ENCODE assay signal across 18 cellular contexts in genomic region chr5:175129619-175130018, GRCh38.
"Had no signal": no experiment of that assay in that cellular context is flagged by ENCODE, and none has a peak within 500 bp of the region (broad histone marks: within the 10 kb centered on the region; RNA-seq: fewer than 3 reads in every experiment).

No MANE protein-coding gene starts in this region.

- H3K9me3 ChIP-seq: colonic mucosa, lower lobe of right lung, right lobe of liver, suprapubic skin, transverse colon, upper lobe of right lung, uterus had no signal

- H3K27me3 ChIP-seq: colonic mucosa, right lobe of liver, suprapubic skin, transverse colon, upper lobe of right lung, uterus had no signal

- FAIRE-seq: keratinocyte had no signal

- ATAC-seq: left ventricle myocardium superior; lower lobe of right lung; natural killer cell; right lobe of liver; stimulated activated naive B cell treated with anti-CD40 and anti-IgM and Interleukin-4, amounts not matched to agents 10 μg/mL and 1 μg/mL and 100 μg/mL, for 72 hours; stimulated activated naive CD8-positive, alpha-beta T cell treated with anti-CD3 and anti-CD28 coated beads, Interleukin-15, amount 100 ng/mL, for 72 hours; upper lobe of right lung had no signal

- DNase-seq: colonic mucosa; effector CD8-positive, alpha-beta T cell; hypothalamus; left ventricle myocardium superior; lower lobe of right lung; natural killer cell; right lobe of liver; small intestine; stimulated activated CD4-positive, alpha-beta T cell treated with anti-CD3 and anti-CD28 coated beads, Interleukin-15, amount 100 ng/mL, for 24 hours; stimulated activated CD4-positive, alpha-beta T cell treated with anti-CD3 and anti-CD28 coated beads, Interleukin-2, amount 100 ng/mL, for 48 hours; stimulated activated naive B cell treated with anti-CD40 and anti-IgM and Interleukin-4, amounts not matched to agents 10 μg/mL and 1 μg/mL and 100 μg/mL, for 72 hours; stimulated activated naive CD8-positive, alpha-beta T cell treated with anti-CD3 and anti-CD28 coated beads, Interleukin-15, amount 100 ng/mL, for 72 hours; transverse colon; upper lobe of right lung; uterus had no signal

- H3K9ac ChIP-seq: parathyroid adenoma had no signal

- H3K79me2 ChIP-seq: parathyroid adenoma had no signal

- H3K4me3 ChIP-seq: colonic mucosa, lower lobe of right lung, right lobe of liver, suprapubic skin, transverse colon, upper lobe of right lung, uterus had no signal

- H3K4me1 ChIP-seq: colonic mucosa, lower lobe of right lung, parathyroid adenoma, right lobe of liver, suprapubic skin, transverse colon, upper lobe of right lung, uterus had no signal

- H3K36me3 ChIP-seq: colonic mucosa, lower lobe of right lung, right lobe of liver, suprapubic skin, transverse colon, upper lobe of right lung, uterus had no signal

- H2AFZ ChIP-seq: parathyroid adenoma had no signal

- H3K27ac ChIP-seq: colonic mucosa, lower lobe of right lung, parathyroid adenoma, right lobe of liver, suprapubic skin, transverse colon, upper lobe of right lung, uterus had no signal
